In the genomic region with DNA sequence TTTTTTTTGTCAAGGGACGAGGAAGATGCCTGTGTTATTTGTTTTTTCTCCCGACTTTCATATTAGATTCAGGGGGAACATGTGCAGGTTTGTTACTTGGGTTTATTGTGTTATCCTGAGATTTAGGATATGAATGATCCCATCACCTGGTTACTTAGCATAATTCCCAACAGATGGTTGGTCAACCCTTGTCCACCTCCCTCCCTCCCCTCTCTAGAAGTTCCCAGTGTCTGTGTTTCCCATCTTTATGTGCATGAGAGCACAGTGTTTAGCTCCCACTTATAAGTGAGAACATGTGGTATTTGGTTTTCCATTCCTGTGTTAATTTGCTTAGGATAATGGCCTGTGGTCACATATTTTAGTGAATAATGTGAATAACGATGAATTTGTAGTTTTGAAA, we compare ENCODE assay signal across 34 cellular contexts. TPM values are rescaled to one million over a fixed set of nuclear protein-coding genes. Genes with fewer than 3 reads are reported as not detected.
"Had no signal": no experiment of that assay in that cellular context is flagged by ENCODE, and none has a peak within 500 bp of the region (broad histone marks: within the 10 kb centered on the region; RNA-seq: fewer than 3 reads in every experiment).

No MANE protein-coding gene starts in this region.

- FAIRE-seq: colon, endometrium, endothelial cell of umbilical vein had no signal

- H3K9me3 ChIP-seq: adrenal gland, body of pancreas, esophagus squamous epithelium, gastroesophageal sphincter, heart right ventricle had no signal

- H3K27ac ChIP-seq: adrenal gland, body of pancreas, epithelial cell of prostate, esophagus squamous epithelium, gastroesophageal sphincter, heart right ventricle had no signal

- H3K4me1 ChIP-seq: adrenal gland, body of pancreas, esophagus squamous epithelium, gastroesophageal sphincter, heart right ventricle had no signal

- ATAC-seq: activated CD4-positive, alpha-beta T cell treated with anti-CD3 and anti-CD28 coated beads for 36 hours; activated CD8-positive, alpha-beta memory T cell treated with anti-CD3 and anti-CD28 coated beads, Interleukin-2, amount 10 ng/mL, durations not matched to agents 7 days and 5 days; activated CD8-positive, alpha-beta T cell treated with anti-CD3 and anti-CD28 coated beads, Interleukin-2, amount 10 ng/mL, durations not matched to agents 7 days and 5 days; activated naive CD8-positive, alpha-beta T cell treated with anti-CD3 and anti-CD28 coated beads, Interleukin-2, amount 50 U/mL, for 24 hours; body of pancreas; gastroesophageal sphincter; heart right ventricle; T-helper 17 cell had no signal

- H3K4me3 ChIP-seq: adrenal gland, body of pancreas, esophagus squamous epithelium, gastroesophageal sphincter, heart right ventricle had no signal

- H3K27me3 ChIP-seq: body of pancreas had no signal

- DNase-seq: activated CD4-positive, alpha-beta memory T cell treated with anti-CD3 and anti-CD28 coated beads for 36 hours; activated CD4-positive, alpha-beta T cell treated with anti-CD3 and anti-CD28 coated beads for 36 hours; activated CD4-positive, alpha-beta T cell treated with anti-CD3 and anti-CD28 coated beads, Interleukin-2, amount 10 ng/mL, durations not matched to agents 24 days and 14 days; activated CD4-positive, CD25-positive, alpha-beta regulatory T cell; activated CD4-positive, CD25-positive, alpha-beta regulatory T cell treated with anti-CD3 and anti-CD28 coated beads, Interleukin-2, amount 50 U/mL, for 72 hours; activated CD8-positive, alpha-beta memory T cell treated with anti-CD3 and anti-CD28 coated beads, Interleukin-2, amount 10 ng/mL, durations not matched to agents 7 days and 5 days; activated CD8-positive, alpha-beta memory T cell treated with anti-CD3 and anti-CD28 coated beads, Interleukin-2, amount 50 U/mL, for 4 hours; activated CD8-positive, alpha-beta T cell treated with anti-CD3 and anti-CD28 coated beads, Interleukin-2, amount 10 ng/mL, durations not matched to agents 7 days and 5 days; activated effector memory CD4-positive, alpha-beta T cell treated with anti-CD3 and anti-CD28 coated beads, Interleukin-2, amount 50 U/mL, for 16 hours; activated naive CD4-positive, alpha-beta T cell treated with anti-CD3 and anti-CD28 coated beads for 36 hours; activated naive CD8-positive, alpha-beta T cell treated with anti-CD3 and anti-CD28 coated beads for 36 hours; activated naive CD8-positive, alpha-beta T cell treated with anti-CD3 and anti-CD28 coated beads, Interleukin-2, amount 50 U/mL, for 24 hours; activated T-cell treated with anti-CD3 and anti-CD28 coated beads, Interleukin-2, amount 50 U/mL, for 1 hour; activated T-cell treated with anti-CD3 and anti-CD28 coated beads, Interleukin-2, amount 50 U/mL, for 48 hours; adrenal gland; amygdala; aorta; body of pancreas; caudate nucleus; effector CD8-positive, alpha-beta T cell; esophagus squamous epithelium; foreskin melanocyte; heart right ventricle; T-helper 17 cell; T1000 had no signal

- H3K36me3 ChIP-seq: adrenal gland, esophagus squamous epithelium, gastroesophageal sphincter, heart right ventricle had no signal

RNA-seq across cellular contexts. Expression of a gene that starts 11.2 kb away (rescaled TPM):
- total RNA-seq: activated CD4-positive, alpha-beta T cell treated with anti-CD3 and anti-CD28 coated beads, Interleukin-2, amount 10 ng/mL, durations not matched to agents 24 days and 14 days; activated CD8-positive, alpha-beta memory T cell treated with anti-CD3 and anti-CD28 coated beads, Interleukin-2, amount 10 ng/mL, durations not matched to agents 7 days and 5 days; activated CD8-positive, alpha-beta T cell treated with anti-CD3 and anti-CD28 coated beads, Interleukin-2, amount 10 ng/mL, durations not matched to agents 7 days and 5 days; activated T-helper 1 cell treated with anti-CD3 and anti-CD28 coated beads, Interleukin-12 subunit alpha, Interleukin-12 subunit beta, Interleukin-2, Interleukin-4 antibody, amounts not matched to agents 30 ng/mL and 10 ng/mL and 1 ng/mL, durations not matched to agents 14 hours and 24 hours and 36 hours; body of pancreas; esophagus squamous epithelium; fibroblast of villous mesenchyme had no signal
- polyA plus RNA-seq: aorta, esophagus, fibroblast of lung had no signal
